In genomic region chr19:49106648-49107135, GRCh38 we compare ENCODE assay signal across 8 cellular contexts. TPM values are rescaled to one million over a fixed set of nuclear protein-coding genes. Genes with fewer than 3 reads are reported as not detected.
DNase-seq lines count a peak whose midpoint lies in the region; ATAC-seq and TF ChIP-seq lines count a peak whose summit lies in the region.

No MANE protein-coding gene starts in this region.

- H2AFZ ChIP-seq in GM23338: no peak overlapping the region

- intact Hi-C loops in Right ventricle myocardium inferior (cut with DNase I): no loop called here

- H3F3A ChIP-seq in GM23338 (replicated peaks; ENCODE audit: low read depth): peaks cover 39% of the 10 kb centered on the region

- peaks cover 20% of the 10 kb centered on the region for H3K27me3 Mint-ChIP-seq in GM23338 (ENCODE audit: insufficient read depth, low read depth, poor library complexity)

- no peak overlapping the region for H3K4me2 ChIP-seq in GM23338

- H3K27ac ChIP-seq in GM23338 (ENCODE audit: low read depth): peak overlapping the region; percentile 32; the same call in 1 of the 2 replicates
- peak overlapping the region; percentile 17; the same call in 1 of the 2 replicates for H3K27ac ChIP-seq in RWPE1

- DNase-seq in AG08396 (ENCODE audit: low spot score): peak; percentile 46
- DNase-seq in GM23338 (ENCODE audit: low spot score): peak; percentile 81
- no peak for DNase-seq in RWPE1 (ENCODE audit: low spot score)
- DNase-seq in activated naive CD4-positive, alpha-beta T cell (lab: John Stamatoyannopoulos, UW): peak; percentile 16 to 64 (median 36)
- DNase-seq in Right ventricle myocardium inferior (ENCODE audit: missing footprints): peak; percentile 83
- peak; percentile 25 for DNase-seq in renal cortical epithelial cell (ENCODE audit: low read depth)

- peaks cover 18% of the 10 kb centered on the region for H3K4me1 Mint-ChIP-seq in GM23338

- H4K20me1 ChIP-seq in GM23338 (replicated peaks; ENCODE audit: insufficient read depth): peaks cover 30% of the 10 kb centered on the region; the same call in 1 of the 2 replicates

- no peaks in the 10 kb centered on the region; the same call in 1 of the 3 replicates for H3K9me3 Mint-ChIP-seq in GM23338

- POLR2A ChIA-PET in RWPE1 (lab: Yijun Ruan, JAX; ENCODE audit: low non-redundant PET): no interaction called here

- no peaks in the 10 kb centered on the region for H3K79me2 ChIP-seq in GM23338 (replicated peaks; ENCODE audit: insufficient read depth)

- ATAC-seq in GM23338 (peak; percentile 81), Right ventricle myocardium inferior (no peak), GM21423 (IDR thresholded peaks at IDR 0.05; ENCODE audit: unreplicated experiment) (no peak), HG02885 (IDR thresholded peaks at IDR 0.05; ENCODE audit: poor library complexity, unreplicated experiment) (no peak)

- no peaks in the 10 kb centered on the region for H3K27me3 ChIP-seq in GM23338 (ENCODE audit: insufficient read depth)

- H3K4me3 Mint-ChIP-seq in GM23338: peak overlapping the region; percentile 11; the same call in 1 of the 3 replicates

- no peak overlapping the region for H3K4me3 ChIP-seq in GM23338

- H3K9me2 ChIP-seq in GM23338 (ENCODE audit: insufficient read depth): no peaks in the 10 kb centered on the region

- peak overlapping the region; percentile 90 for H3K27ac Mint-ChIP-seq in GM23338

- H3K36me3 ChIP-seq in GM23338 (ENCODE audit: insufficient read depth): 0 out of 2 replicates have a peak, but pooled peaks cover 10% of the 10 kb centered on the region

- CTCF ChIA-PET in RWPE1 (lab: Yijun Ruan, JAX): interaction anchor here (0.6 to 1.7 kb wide), 6 partner anchors 10 to 507 kb away, joined by 3 to 10 read pairs (median 4); partner anchors contain the start of gene PPFIA3

- no peaks in the 10 kb centered on the region; the same call in 1 of the 2 replicates for H3K4me1 ChIP-seq in GM23338 (ENCODE audit: insufficient read depth)

- peaks cover 69% of the 10 kb centered on the region for H3K36me3 Mint-ChIP-seq in GM23338 (ENCODE audit: low read depth)

- TF ChIP-seq CTCF in GM23338 (conservative IDR thresholded peaks at IDR 0.05; ENCODE audit: low read depth in 2 of 2) (peak; percentile 90 to 92), RWPE1 (conservative IDR thresholded peaks at IDR 0.05; ENCODE audit: low read depth) (peak; percentile 85)

TF ChIP-seq in GM23338, 12 proteins besides CTCF, POLR2A, EP300 and RAD21:
- TF ChIP-seq REST (IDR thresholded peaks at IDR 0.05; ENCODE audit: unreplicated experiment) (no peak), ZNF331 (CRISPR knock-in tag; IDR thresholded peaks at IDR 0.05; ENCODE audit: low read depth) (no peak)

RNA-seq across cellular contexts. Expression of gene LIN7B, which starts 7.5 kb away (rescaled TPM):
- total RNA-seq in GM23338 (2014; rRNA removed; shearing (Covaris generic)): 1.2 and 7.8 TPM in 2 replicates
- polyA plus RNA-seq in GM23338 (2016; fragmentation: Nextera tagmentation; extraction: Ambion mirVana): 8.6 and 10.5 TPM in 2 replicates
- total RNA-seq in Right ventricle myocardium inferior (21.1 TPM), renal cortical epithelial cell (2.5 and 7.5 TPM in 2 replicates)

RNA-seq across cellular contexts. Expression of gene C19orf73, which starts 12.3 kb away (rescaled TPM):
- total RNA-seq in GM23338 (2014; rRNA removed; shearing (Covaris generic)): 2.6 and 8.1 TPM in 2 replicates
- 8.0 and 9.1 TPM in 2 replicates for polyA plus RNA-seq in GM23338 (2016; fragmentation: Nextera tagmentation; extraction: Ambion mirVana)
- total RNA-seq in Right ventricle myocardium inferior (1.8 TPM), renal cortical epithelial cell (0.45 TPM in 1 of 2 replicates, not detected in the other)

RNA-seq across cellular contexts. Expression of gene PPFIA3, which starts 12.7 kb away (rescaled TPM):
- 22.6 and 29.7 TPM in 2 replicates for total RNA-seq in GM23338 (2014; rRNA removed; shearing (Covaris generic))
- 21.3 and 25.4 TPM in 2 replicates for polyA plus RNA-seq in GM23338 (2016; fragmentation: Nextera tagmentation; extraction: Ambion mirVana)
- 4.1 TPM for total RNA-seq in Right ventricle myocardium inferior
- 2.6 and 3.6 TPM in 2 replicates for total RNA-seq in renal cortical epithelial cell

RNA-seq across cellular contexts. Expression of gene SNRNP70, which starts 21.4 kb away (rescaled TPM):
- total RNA-seq in GM23338 (2014; rRNA removed; shearing (Covaris generic)): 349 and 361 TPM in 2 replicates
- polyA plus RNA-seq in GM23338 (2016; fragmentation: Nextera tagmentation; extraction: Ambion mirVana): 229 and 243 TPM in 2 replicates
- total RNA-seq in Right ventricle myocardium inferior: 110 TPM
- total RNA-seq in renal cortical epithelial cell: 82.8 and 138 TPM in 2 replicates

RNA-seq across cellular contexts. Expression of gene KCNA7, which starts 34.2 kb away (rescaled TPM):
- not detected in 2 replicates for total RNA-seq in GM23338 (2014; rRNA removed; shearing (Covaris generic))
- 0.08 and 0.14 TPM in 2 replicates for polyA plus RNA-seq in GM23338 (2016; fragmentation: Nextera tagmentation; extraction: Ambion mirVana)
- total RNA-seq in Right ventricle myocardium inferior (0.81 TPM), renal cortical epithelial cell (not detected in 2 replicates)
